22 cellular contexts compared by ENCODE assay signal in genomic region chr5:76663573-76663972, GRCh38. TPM values are rescaled to one million over a fixed set of nuclear protein-coding genes. Genes with fewer than 3 reads are reported as not detected.
"Had no signal": no experiment of that assay in that cellular context is flagged by ENCODE, and none has a peak within 500 bp of the region (broad histone marks: within the 10 kb centered on the region; RNA-seq: fewer than 3 reads in every experiment).

No MANE protein-coding gene starts in this region.

- H3K4me3 ChIP-seq: breast epithelium, esophagus muscularis mucosa, lung, prostate gland, right atrium auricular region, tibial artery had no signal

- H3K4me3 Mint-ChIP-seq: activated T-cell treated with anti-CD3 and anti-CD28 coated beads, Interleukin-2, amount 50 U/mL, for 72 hours; mesothelial cell of epicardium; neural crest cell had no signal

- H3K27ac Mint-ChIP-seq: activated T-cell treated with anti-CD3 and anti-CD28 coated beads, Interleukin-2, amount 50 U/mL, for 72 hours; mesothelial cell of epicardium had no signal

- ATAC-seq: activated CD4-positive, CD25-positive, alpha-beta regulatory T cell treated with anti-CD3 and anti-CD28 coated beads, Interleukin-2, amount 50 U/mL, for 24 hours; activated T-cell treated with anti-CD3 and anti-CD28 coated beads, Interleukin-2, amount 50 U/mL, for 72 hours; left lobe of liver; stimulated activated naive CD8-positive, alpha-beta T cell treated with anti-CD3 and anti-CD28 coated beads, Interleukin-15, Interleukin-2, amounts not matched to agents 100 U/mL and 50 U/mL, for 24 hours had no signal

- DNase-seq: activated CD8-positive, alpha-beta memory T cell treated with anti-CD3 and anti-CD28 coated beads for 24 hours; activated effector memory CD4-positive, alpha-beta T cell treated with anti-CD3 and anti-CD28 coated beads, Interleukin-2, amount 50 U/mL, for 16 hours; activated naive CD4-positive, alpha-beta T cell treated with anti-CD3 and anti-CD28 coated beads, Interleukin-2, amount 50 U/mL, for 16 hours; activated T-cell treated with anti-CD3 and anti-CD28 coated beads, Interleukin-2, amount 50 U/mL, for 72 hours; effector CD8-positive, alpha-beta T cell; foreskin fibroblast; glutamatergic neuron; hypothalamus; stimulated activated CD4-positive, alpha-beta T cell treated with anti-CD3 and anti-CD28 coated beads, Interleukin-2, amount 100 ng/mL, for 24 hours; stimulated activated naive CD8-positive, alpha-beta T cell treated with anti-CD3 and anti-CD28 coated beads, Interleukin-15, Interleukin-2, amounts not matched to agents 100 U/mL and 50 U/mL, for 24 hours; tibial artery had no signal

- H3K9me3 Mint-ChIP-seq: activated T-cell treated with anti-CD3 and anti-CD28 coated beads, Interleukin-2, amount 50 U/mL, for 72 hours; mesothelial cell of epicardium; neural crest cell had no signal

- H3K4me1 Mint-ChIP-seq: neural crest cell had no signal

RNA-seq across cellular contexts. Expression of gene F2RL2, which starts 40.4 kb away (rescaled TPM):
- total RNA-seq: activated T-cell treated with anti-CD3 and anti-CD28 coated beads, Interleukin-2, amount 50 U/mL, for 72 hours; neural crest cell; prostate gland; T-helper 1 cell treated with Interleukin-12 subunit alpha and Interleukin-12 subunit beta and Interleukin-4 antibody, amounts not matched to agents 30 ng/mL and 1 ng/mL, for 36 hours had no signal
- polyA plus RNA-seq: keratinocyte had no signal
